In genomic region chr22:41411021-41411851, GRCh38 we compare ENCODE assay signal across 8 cellular contexts. TPM values are rescaled to one million over a fixed set of nuclear protein-coding genes. Genes with fewer than 3 reads are reported as not detected.
DNase-seq lines count a peak whose midpoint lies in the region; ATAC-seq lines count a peak whose summit lies in the region.

No MANE protein-coding gene starts in this region.

- H3K36me3 Mint-ChIP-seq in activated naive CD8-positive, alpha-beta T cell: no peaks in the 10 kb centered on the region
- H3K36me3 Mint-ChIP-seq in immature natural killer cell: no peaks in the 10 kb centered on the region

- no peaks in the 10 kb centered on the region for H3K27me3 ChIP-seq in H7 (ENCODE audit: control insufficient read depth, insufficient read depth, low read length)

- H3K4me3 ChIP-seq in H7 (ENCODE audit: insufficient read depth, low read depth, low read length) (no peak overlapping the region), skin epidermis (no peak overlapping the region)

- no peaks in the 10 kb centered on the region for H3K9me3 Mint-ChIP-seq in activated naive CD8-positive, alpha-beta T cell (ENCODE audit: low read depth)
- no peaks in the 10 kb centered on the region for H3K9me3 Mint-ChIP-seq in immature natural killer cell

- H3K36me3 ChIP-seq in H7 (replicated peaks; ENCODE audit: control insufficient read depth, insufficient read depth, low read length): no peaks in the 10 kb centered on the region

- DNase-seq in H7 (peak; percentile 56), immature natural killer cell (no peak), amniotic stem cell (lab: John Stamatoyannopoulos, UW) (no peak), SKM-1 treated with dmso at 0.1 percent for 144 hours (lab: John Stamatoyannopoulos, UW; ENCODE audit: unreplicated experiment) (no peak)

- peak overlapping the region; percentile 67 for H3K4me3 Mint-ChIP-seq in activated naive CD8-positive, alpha-beta T cell
- peak overlapping the region in 4 of 5 donors; percentile 13 to 49 (median 21) for H3K4me3 Mint-ChIP-seq in immature natural killer cell

- no peaks in the 10 kb centered on the region for H3K27me3 Mint-ChIP-seq in activated naive CD8-positive, alpha-beta T cell
- peaks cover 3 to 16% (median 4%) of the 10 kb centered on the region in 3 donors for H3K27me3 Mint-ChIP-seq in immature natural killer cell (ENCODE audit: low read depth in 3 of 3)

- H3K4me1 Mint-ChIP-seq in activated naive CD8-positive, alpha-beta T cell (ENCODE audit: low read depth): peaks cover 37% of the 10 kb centered on the region
- H3K4me1 Mint-ChIP-seq in immature natural killer cell: peaks cover 24 to 30% of the 10 kb centered on the region in 2 donors

- H3K27ac ChIP-seq in skin epidermis: peak overlapping the region in 13 of 21 experiments; percentile 31 to 99 (median 75)

- ATAC-seq in GM19397 (IDR thresholded peaks at IDR 0.05; ENCODE audit: unreplicated experiment) (no peak), GM21423 (IDR thresholded peaks at IDR 0.05; ENCODE audit: unreplicated experiment) (no peak)

- peak overlapping the region; percentile 92 for H3K27ac Mint-ChIP-seq in activated naive CD8-positive, alpha-beta T cell
- peak overlapping the region; percentile 69 to 99 (median 86) for H3K27ac Mint-ChIP-seq in immature natural killer cell

RNA-seq across cellular contexts. Expression of gene TEF, which starts 29.5 kb away (rescaled TPM):
- 4.8 and 12.7 TPM in 2 replicates for total RNA-seq in H7 (2014; rRNA removed; shearing (Covaris generic))
- 1 to 10 TPM; 1.4 to 3.8 (median 1.8) TPM for polyA plus RNA-seq in immature natural killer cell

RNA-seq across cellular contexts. Expression of gene TOB2, which starts 35.4 kb away (rescaled TPM):
- total RNA-seq in H7 (2014; rRNA removed; shearing (Covaris generic)): 31.7 and 33.1 TPM in 2 replicates
- polyA plus RNA-seq in immature natural killer cell: 10 to 100 TPM in 1 of 3 donors, 1 to 10 TPM in 2; 5.9 to 23.6 (median 8.6) TPM

RNA-seq across cellular contexts. Expression of gene PHF5A, which starts 57.3 kb away (rescaled TPM):
- 111 and 115 TPM in 2 replicates for total RNA-seq in H7 (2014; rRNA removed; shearing (Covaris generic))
- polyA plus RNA-seq in immature natural killer cell: 10 to 100 TPM; 26.4 to 31.0 (median 29.9) TPM

RNA-seq across cellular contexts. Expression of gene ACO2, which starts 57.7 kb away (rescaled TPM):
- total RNA-seq in H7 (2014; rRNA removed; shearing (Covaris generic)): 101 and 103 TPM in 2 replicates
- polyA plus RNA-seq in immature natural killer cell: 100 to 1,000 TPM in 2 of 3 donors, 10 to 100 TPM in 1; 77.1 to 115 (median 111) TPM
